In genomic region chr1:3541930-3542329, GRCh38 we compare ENCODE assay signal across 13 cellular contexts.
DNase-seq lines count a peak whose midpoint lies in the region; ATAC-seq and TF ChIP-seq lines count a peak whose summit lies in the region.
"Had no signal": no experiment of that assay in that cellular context is flagged by ENCODE, and none has a peak within 500 bp of the region (broad histone marks: within the 10 kb centered on the region; RNA-seq: fewer than 3 reads in every experiment).

No MANE protein-coding gene starts in this region.

- H3K4me3 ChIP-seq in GM23248 (no peak overlapping the region), adipocyte (ENCODE audit: low read length) (no peak overlapping the region), testis (no peak overlapping the region)

- WGBS in GM23248 (ENCODE audit: low coverage in 1 of 2, low lambda C conversion rate in 2 of 2, missing lambda C conversion rate in 2 of 2), 2 experiments = 50 to 59% methylated on average over 18 of the region's 18 CpGs
- WGBS in testis, 2 donors = 57 to 62% methylated on average over 9 to 18 of the region's 18 CpGs

- H2AFZ ChIP-seq in GM23248 = no peak overlapping the region

- no peak for TF ChIP-seq POLR2A in testis (IDR thresholded peaks at IDR 0.05)

- intact Hi-C loops in left colon (cut with DNase I, micrococcal nuclease) (no loop called here), testis (cut with DNase I; ENCODE audit: low total_unique reads) (no loop called here)

- 0 out of 2 replicates have a peak, but pooled peaks cover 5% of the 10 kb centered on the region for H3F3A ChIP-seq in GM23248 (ENCODE audit: insufficient read depth)

- H3K4me1 ChIP-seq in GM23248 (ENCODE audit: insufficient read depth) = peaks cover 19% of the 10 kb centered on the region
- H3K4me1 ChIP-seq in adipocyte (ENCODE audit: control insufficient read depth, insufficient read depth, low read length) = peaks cover 27% of the 10 kb centered on the region
- H3K4me1 ChIP-seq in testis = peaks cover 24% of the 10 kb centered on the region

- no peaks in the 10 kb centered on the region for H3K27me3 ChIP-seq in GM23248 (replicated peaks; ENCODE audit: insufficient read depth)
- H3K27me3 ChIP-seq in adipocyte (replicated peaks; ENCODE audit: control insufficient read depth, insufficient read depth, low read length) = no peaks in the 10 kb centered on the region
- no peaks in the 10 kb centered on the region for H3K27me3 ChIP-seq in testis

- ATAC-seq in left colon (peak; percentile 22), GM21447 (IDR thresholded peaks at IDR 0.05; ENCODE audit: unreplicated experiment) (no peak)
- ATAC-seq: T-cell had no signal

- no peak for DNase-seq in GM23248
- no peak for DNase-seq in adipocyte (ENCODE audit: low read depth)
- DNase-seq in left colon = no peak
- peak; percentile 47 for DNase-seq in testis
- no peak for DNase-seq in GM19238 (ENCODE audit: insufficient read length, low spot score)
- DNase-seq in foreskin melanocyte = no peak
- DNase-seq in NCI-H510A (lab: John Stamatoyannopoulos, UW) = no peak
- DNase-seq: amniotic stem cell, DMS53, NCI-H2029 treated with DMSO at 0.1 percent for 48 hours, T-cell had no signal

- H3K9ac ChIP-seq in GM23248 = peak overlapping the region; percentile 67; the same call in 1 of the 2 replicates
- peak overlapping the region; percentile 66 for H3K9ac ChIP-seq in adipocyte (ENCODE audit: low read length)

- TF ChIP-seq CTCF in testis (IDR thresholded peaks at IDR 0.05) = no peak

- peak overlapping the region; percentile 86 for H3K27ac ChIP-seq in GM23248
- H3K27ac ChIP-seq in testis = no peak overlapping the region
- H3K27ac ChIP-seq: C4-2B had no signal

- no peaks in the 10 kb centered on the region for H3K9me3 ChIP-seq in GM23248 (ENCODE audit: low read depth)
- no peaks in the 10 kb centered on the region for H3K9me3 ChIP-seq in adipocyte (ENCODE audit: control insufficient read depth, low read length)
- H3K9me3 ChIP-seq in testis = no peaks in the 10 kb centered on the region

- no peaks in the 10 kb centered on the region for H3K79me2 ChIP-seq in GM23248 (ENCODE audit: insufficient read depth)

- H3K36me3 ChIP-seq in GM23248 (ENCODE audit: low read depth) = no peaks in the 10 kb centered on the region
- H3K36me3 ChIP-seq in adipocyte (ENCODE audit: control insufficient read depth, insufficient read depth, low read length, severe bottlenecking) = no peaks in the 10 kb centered on the region
- no peaks in the 10 kb centered on the region for H3K36me3 ChIP-seq in testis (ENCODE audit: low read depth, missing control alignments)

- in situ Hi-C loops in GM23248 (cut with MboI) = no loop called here

- H3K4me2 ChIP-seq in GM23248 (ENCODE audit: unreplicated experiment) = peak overlapping the region; percentile 11

- H4K20me1 ChIP-seq in GM23248 (ENCODE audit: insufficient read depth) = no peaks in the 10 kb centered on the region

- no peaks in the 10 kb centered on the region for H3K9me2 ChIP-seq in GM23248 (ENCODE audit: insufficient read depth)
